8 cellular contexts compared by ENCODE assay signal in genomic region chr2:202171246-202171833, GRCh38.
DNase-seq lines count a peak whose midpoint lies in the region; ATAC-seq lines count a peak whose summit lies in the region.

No MANE protein-coding gene starts in this region.

- ATAC-seq in GM18873 (IDR thresholded peaks at IDR 0.05; ENCODE audit: low FRiP score, unreplicated experiment): no peak
- ATAC-seq in GM21576 (IDR thresholded peaks at IDR 0.05; ENCODE audit: unreplicated experiment): no peak

- DNase-seq in stimulated activated CD4-positive, alpha-beta T cell treated with anti-CD3 and anti-CD28 coated beads, Interleukin-4, amount 100 ng/mL, for 1 hour: peak; percentile 11
- no peak for DNase-seq in stimulated activated CD4-positive, alpha-beta T cell treated with anti-CD3 and anti-CD28 coated beads, Interleukin-4, amount 100 ng/mL, for 24 hours
- DNase-seq in dermis blood vessel endothelial cell (peak; percentile 28), pons (ENCODE audit: low spot score) (no peak), inferior parietal cortex (ENCODE audit: extremely low spot score) (no peak)

- H3K36me3 ChIP-seq in muscle layer of colon (ENCODE audit: insufficient read depth, low read length): no peaks in the 10 kb centered on the region

- H3K4me3 ChIP-seq in muscle layer of colon (ENCODE audit: low read depth in 1 of 2, low read length in 2 of 2): peak overlapping the region; percentile 4 to 51

- H3K9ac ChIP-seq in muscle layer of colon (ENCODE audit: low read length): no peak overlapping the region

- H3K9me3 ChIP-seq in muscle layer of colon (ENCODE audit: low read length): no peaks in the 10 kb centered on the region

- peak overlapping the region; percentile 66 for H3K27ac ChIP-seq in muscle layer of colon (ENCODE audit: low read depth, low read length)

- peaks cover 17% of the 10 kb centered on the region for H3K4me1 ChIP-seq in muscle layer of colon (ENCODE audit: insufficient read depth, low read length)

- no peaks in the 10 kb centered on the region for H3K27me3 ChIP-seq in muscle layer of colon (ENCODE audit: control insufficient read depth in 1 of 2, insufficient read depth in 2 of 2, low read length in 2 of 2)

Comparison
In these comparisons a context has a peak if more than half of its experiments do, and no peak if none do; other contexts are left out.
1. DNase-seq: peak in stimulated activated CD4-positive, alpha-beta T cell treated with anti-CD3 and anti-CD28 coated beads, Interleukin-4, amount 100 ng/mL, for 1 hour (single experiment) and dermis blood vessel endothelial cell (single experiment); none in stimulated activated CD4-positive, alpha-beta T cell treated with anti-CD3 and anti-CD28 coated beads, Interleukin-4, amount 100 ng/mL, for 24 hours (single experiment), pons (single experiment) and inferior parietal cortex (single experiment).